ENCODE assay signal across 17 cellular contexts in genomic region chr6:82954351-82954750, GRCh38.
"Had no signal": no experiment of that assay in that cellular context is flagged by ENCODE, and none has a peak within 500 bp of the region (broad histone marks: within the 10 kb centered on the region; RNA-seq: fewer than 3 reads in every experiment).

No MANE protein-coding gene starts in this region.

- H3K27ac ChIP-seq: foreskin keratinocyte, prostate gland had no signal

- DNase-seq: activated B cell treated with CpG ODN at 0.5 μM for 24 hours; activated CD4-positive, alpha-beta T cell treated with anti-CD3 and anti-CD28 coated beads, Interleukin-2, amount 10 ng/mL, durations not matched to agents 7 days and 5 days; activated CD8-positive, alpha-beta memory T cell treated with anti-CD3 and anti-CD28 coated beads for 24 hours; activated naive CD4-positive, alpha-beta T cell treated with anti-CD3 and anti-CD28 coated beads for 36 hours; activated T-cell treated with anti-CD3 and anti-CD28 coated beads for 4 hours; cortex of kidney; endodermal cell; head of caudate nucleus; occipital lobe; stimulated activated CD4-positive, alpha-beta T cell treated with anti-CD3 and anti-CD28 coated beads, Interleukin-15, amount 100 ng/mL, for 24 hours; stimulated activated CD4-positive, alpha-beta T cell treated with anti-CD3 and anti-CD28 coated beads, Interleukin-4, amount 100 ng/mL, for 4 hours; stimulated activated naive CD8-positive, alpha-beta T cell treated with anti-CD3 and anti-CD28 coated beads, Interleukin-15, amount 100 ng/mL, for 72 hours had no signal

- ATAC-seq: activated T-helper 17 cell treated with anti-CD3 and anti-CD28 coated beads, Interleukin-2, amount 50 U/mL, for 72 hours; left lobe of liver; stimulated activated naive CD8-positive, alpha-beta T cell treated with anti-CD3 and anti-CD28 coated beads, Interleukin-15, amount 100 ng/mL, for 72 hours had no signal

- H3K9me3 ChIP-seq: prostate gland, testis had no signal

- H3K27me3 ChIP-seq: foreskin keratinocyte, testis had no signal

- H3K4me1 ChIP-seq: prostate gland, testis had no signal

- H3K4me3 ChIP-seq: prostate gland, testis had no signal

- H3K36me3 ChIP-seq: prostate gland had no signal
